Comparison of ENCODE assay signal across 12 cellular contexts in the genomic region with DNA sequence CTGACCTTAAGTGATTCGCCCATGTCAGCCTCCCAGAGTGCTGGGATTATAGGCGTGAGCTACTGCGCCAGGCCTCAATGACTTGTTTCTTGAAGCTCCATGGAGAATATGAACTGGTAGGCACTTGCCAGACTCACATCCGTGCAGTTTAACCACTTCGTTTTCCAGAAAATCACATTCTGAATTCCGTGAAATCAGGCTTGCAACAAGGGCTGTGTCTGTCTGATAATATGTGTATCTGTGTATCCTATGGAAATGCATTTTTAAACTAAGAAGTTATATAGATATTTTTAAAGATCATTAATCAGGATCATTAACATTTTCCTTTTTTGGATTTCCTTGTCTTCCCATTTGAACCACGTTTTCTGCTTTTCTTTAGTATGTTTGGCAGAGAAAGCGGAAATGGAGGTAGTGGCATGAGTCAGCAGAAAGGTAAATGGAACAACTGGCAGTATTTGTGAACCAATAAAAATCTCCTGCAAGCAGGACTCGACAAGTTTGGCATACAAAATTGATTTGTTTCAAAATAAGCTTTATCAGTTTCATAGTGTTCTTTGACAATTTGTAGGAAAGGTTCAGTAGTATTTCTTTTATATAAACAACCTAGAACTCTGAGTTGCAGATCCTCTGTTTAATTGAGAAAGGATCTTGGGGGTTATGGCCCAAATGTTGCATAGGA. TPM values are rescaled to one million over a fixed set of nuclear protein-coding genes. Genes with fewer than 3 reads are reported as not detected.
A peak's percentile ranks its signal among the peaks of the same experiment; 100 is the strongest.
DNase-seq lines count a peak whose midpoint lies in the region; ATAC-seq, FAIRE-seq and TF ChIP-seq lines count a peak whose summit lies in the region.
"Had no signal": no experiment of that assay in that cellular context is flagged by ENCODE, and none has a peak within 500 bp of the region (broad histone marks: within the 10 kb centered on the region; RNA-seq: fewer than 3 reads in every experiment).

No MANE protein-coding gene starts in this region.

- H4K20me1 ChIP-seq in astrocyte (ENCODE audit: insufficient read depth, low read length): peaks cover 19% of the 10 kb centered on the region

- H3K27me3 Mint-ChIP-seq in astrocyte (ENCODE audit: low read depth, unreplicated experiment): no peaks in the 10 kb centered on the region
- H3K27me3 Mint-ChIP-seq in natural killer cell treated with Interleukin-12 subunit alpha and Interleukin-12 subunit beta and Interleukin-15 and Interleukin-18, amount 100 ng/mL, for 72 hours: no peaks in the 10 kb centered on the region
- H3K27me3 Mint-ChIP-seq: CD4-positive, alpha-beta T cell; memory B cell had no signal

- H3K4me1 ChIP-seq in HUES6 (ENCODE audit: control insufficient read depth, insufficient read depth, low read length): peaks cover 59% of the 10 kb centered on the region
- peaks cover 26% of the 10 kb centered on the region for H3K4me1 ChIP-seq in astrocyte (ENCODE audit: insufficient read depth, low read length)
- H3K4me1 ChIP-seq in mesenchymal stem cell (ENCODE audit: control insufficient read depth, insufficient read depth, low read depth, low read length): peaks cover 20% of the 10 kb centered on the region

- H3K36me3 ChIP-seq in HUES6 (ENCODE audit: control insufficient read depth, insufficient read depth, low read length) (peaks cover 9% of the 10 kb centered on the region), astrocyte (ENCODE audit: insufficient read depth, low read length) (peaks cover 6% of the 10 kb centered on the region), mesenchymal stem cell (ENCODE audit: control insufficient read depth in 1 of 2, insufficient read depth in 2 of 2, low read depth in 1 of 2, low read length in 2 of 2) (peaks cover 13 to 25% of the 10 kb centered on the region in 2 experiments)

- H4K91ac ChIP-seq in mesenchymal stem cell (ENCODE audit: low read length): no peak overlapping the region

- H2BK15ac ChIP-seq in mesenchymal stem cell (ENCODE audit: low read depth, poor library complexity, severe bottlenecking): no peak overlapping the region

- H3K79me2 ChIP-seq in astrocyte (ENCODE audit: insufficient read depth, low read length): peaks cover 89% of the 10 kb centered on the region

- H3K27ac Mint-ChIP-seq in astrocyte (ENCODE audit: unreplicated experiment): peak overlapping the region; percentile 4
- H3K27ac Mint-ChIP-seq in natural killer cell treated with Interleukin-12 subunit alpha and Interleukin-12 subunit beta and Interleukin-15 and Interleukin-18, amount 100 ng/mL, for 72 hours: no peak overlapping the region
- H3K27ac Mint-ChIP-seq: CD4-positive, alpha-beta T cell; memory B cell had no signal

- H3K4me3 Mint-ChIP-seq in astrocyte (ENCODE audit: unreplicated experiment): no peak overlapping the region
- H3K4me3 Mint-ChIP-seq in natural killer cell treated with Interleukin-12 subunit alpha and Interleukin-12 subunit beta and Interleukin-15 and Interleukin-18, amount 100 ng/mL, for 72 hours: no peak overlapping the region
- H3K4me3 Mint-ChIP-seq: activated T-cell treated with anti-CD3 and anti-CD28 coated beads, Interleukin-2, amount 50 U/mL, for 4 hours; CD4-positive, alpha-beta T cell; memory B cell had no signal

- no peak overlapping the region for H2BK5ac ChIP-seq in mesenchymal stem cell (ENCODE audit: low read depth, low read length, poor library complexity, severe bottlenecking)

- no peak overlapping the region for H3K14ac ChIP-seq in mesenchymal stem cell (ENCODE audit: low read length in 2 of 2)

- peaks cover 3% of the 10 kb centered on the region for H3K79me1 ChIP-seq in mesenchymal stem cell (replicated peaks; ENCODE audit: low read length, poor library complexity, severe bottlenecking)

- H3K4me3 ChIP-seq in HUES6 (ENCODE audit: low read depth, low read length): no peak overlapping the region
- no peak overlapping the region for H3K4me3 ChIP-seq in astrocyte (ENCODE audit: insufficient read depth, low read depth, low read length)
- no peak overlapping the region for H3K4me3 ChIP-seq in mesenchymal stem cell (ENCODE audit: insufficient read depth in 1 of 2, low read depth in 1 of 2, low read length in 2 of 2)

- no peak overlapping the region for H2AFZ ChIP-seq in astrocyte (ENCODE audit: low read depth, low read length)
- H2AFZ ChIP-seq in mesenchymal stem cell (ENCODE audit: low read depth, low read length): no peak overlapping the region

- FAIRE-seq in astrocyte (lab: Jason Lieb, UNC): no peak
- no peak for FAIRE-seq in GM12892 (lab: Jason Lieb, UNC)

- peak overlapping the region in 1 of 2 experiments; percentile 75 for H2BK12ac ChIP-seq in mesenchymal stem cell (ENCODE audit: low read length in 2 of 2)

- DNase-seq in CD1c-positive myeloid dendritic cell (ENCODE audit: extremely low spot score) (peak; percentile 43), astrocyte (ENCODE audit: low read depth) (no peak), mesenchymal stem cell (no peak), germinal center (ENCODE audit: low spot score) (no peak), GM12892 (ENCODE audit: insufficient read length) (no peak)
- DNase-seq in natural killer cell treated with Interleukin-12 subunit alpha and Interleukin-12 subunit beta and Interleukin-15 and Interleukin-18, amount 100 ng/mL, for 72 hours (ENCODE audit: low spot score): no peak
- DNase-seq: activated T-cell treated with anti-CD3 and anti-CD28 coated beads, Interleukin-2, amount 50 U/mL, for 4 hours; CD4-positive, alpha-beta T cell; NCI-H69 had no signal

- H3K27me3 ChIP-seq in HUES6 (ENCODE audit: control insufficient read depth, insufficient read depth, low read length) (no peaks in the 10 kb centered on the region), astrocyte (ENCODE audit: insufficient read depth, low read length) (no peaks in the 10 kb centered on the region), mesenchymal stem cell (ENCODE audit: control insufficient read depth in 1 of 2, insufficient read depth in 1 of 2, low read length in 2 of 2) (no peaks in the 10 kb centered on the region)

- H2AK5ac ChIP-seq in mesenchymal stem cell (ENCODE audit: low read length, severe bottlenecking): peak overlapping the region; percentile 68

- H3K4me2 ChIP-seq in astrocyte (ENCODE audit: low read length) (no peak overlapping the region), mesenchymal stem cell (ENCODE audit: low read length, poor library complexity, severe bottlenecking) (no peak overlapping the region)

- no peak overlapping the region for H2BK120ac ChIP-seq in mesenchymal stem cell (ENCODE audit: low read depth, low read length)

- H3K4ac ChIP-seq in mesenchymal stem cell (ENCODE audit: low read depth in 1 of 2, low read length in 2 of 2): peak overlapping the region in 1 of 2 experiments; percentile 34

- peak overlapping the region; percentile 14 for H3K9ac ChIP-seq in HUES6 (ENCODE audit: low read length)
- H3K9ac ChIP-seq in astrocyte (ENCODE audit: low read length): no peak overlapping the region
- H3K9ac ChIP-seq in mesenchymal stem cell (ENCODE audit: low read length): no peak overlapping the region

- H4K8ac ChIP-seq in mesenchymal stem cell (ENCODE audit: low read length): no peak overlapping the region

- H3K27ac ChIP-seq in HUES6 (ENCODE audit: low read depth, low read length): peak overlapping the region; percentile 50
- H3K27ac ChIP-seq in astrocyte (ENCODE audit: low read depth, low read length): peak overlapping the region; percentile 22
- H3K27ac ChIP-seq in mesenchymal stem cell (ENCODE audit: low read length, poor library complexity, severe bottlenecking): peak overlapping the region; percentile 74

- no peak for ATAC-seq in GM18870 (IDR thresholded peaks at IDR 0.05; ENCODE audit: unreplicated experiment)
- no peak for ATAC-seq in natural killer cell treated with Interleukin-12 subunit alpha and Interleukin-12 subunit beta and Interleukin-15 and Interleukin-18, amount 100 ng/mL, for 72 hours
- ATAC-seq: activated T-cell treated with anti-CD3 and anti-CD28 coated beads, Interleukin-2, amount 50 U/mL, for 4 hours had no signal

- peaks cover 34% of the 10 kb centered on the region for H3K4me1 Mint-ChIP-seq in astrocyte (ENCODE audit: low read depth, unreplicated experiment)
- peaks cover 40% of the 10 kb centered on the region in 2 donors for H3K4me1 Mint-ChIP-seq in natural killer cell treated with Interleukin-12 subunit alpha and Interleukin-12 subunit beta and Interleukin-15 and Interleukin-18, amount 100 ng/mL, for 72 hours (ENCODE audit: low read depth in 2 of 2)

- no peaks in the 10 kb centered on the region for H3K9me3 Mint-ChIP-seq in astrocyte (ENCODE audit: unreplicated experiment)
- H3K9me3 Mint-ChIP-seq in natural killer cell treated with Interleukin-12 subunit alpha and Interleukin-12 subunit beta and Interleukin-15 and Interleukin-18, amount 100 ng/mL, for 72 hours: no peaks in the 10 kb centered on the region
- H3K9me3 Mint-ChIP-seq: activated T-cell treated with anti-CD3 and anti-CD28 coated beads, Interleukin-2, amount 50 U/mL, for 4 hours; CD4-positive, alpha-beta T cell; memory B cell had no signal

- no peak overlapping the region for H3K23ac ChIP-seq in mesenchymal stem cell (ENCODE audit: low read length in 2 of 2)

- no peak for TF ChIP-seq POLR2A in GM12892 (IDR thresholded peaks at IDR 0.05; ENCODE audit: low read depth, low read length)

- H3K9me3 ChIP-seq in HUES6 (ENCODE audit: control insufficient read depth, insufficient read depth, low read depth, low read length): no peaks in the 10 kb centered on the region
- H3K9me3 ChIP-seq in astrocyte (ENCODE audit: insufficient read depth, low read depth, low read length): no peaks in the 10 kb centered on the region
- no peaks in the 10 kb centered on the region for H3K9me3 ChIP-seq in mesenchymal stem cell (ENCODE audit: control insufficient read depth, low read length)

- WGBS in mesenchymal stem cell: 86% methylated on average over 8 of the region's 9 CpGs

- no peak for TF ChIP-seq CTCF in astrocyte (IDR thresholded peaks at IDR 0.05; ENCODE audit: insufficient read depth, low read depth, low read length)

- no peak overlapping the region for H3K18ac ChIP-seq in mesenchymal stem cell (ENCODE audit: low read depth in 1 of 2, low read length in 2 of 2)

- H3K36me3 Mint-ChIP-seq in astrocyte (ENCODE audit: low read depth, unreplicated experiment): peaks cover 8% of the 10 kb centered on the region
- H3K36me3 Mint-ChIP-seq in natural killer cell treated with Interleukin-12 subunit alpha and Interleukin-12 subunit beta and Interleukin-15 and Interleukin-18, amount 100 ng/mL, for 72 hours: no peaks in the 10 kb centered on the region

RNA-seq across cellular contexts. Expression of a gene that starts 33.0 kb away (rescaled TPM):
- total RNA-seq in astrocyte: 105 and 107 TPM in 2 replicates
- polyA plus RNA-seq in mesenchymal stem cell (2013, experiment 1 of 2): 51.6 TPM
- 51.4 TPM for polyA plus RNA-seq in mesenchymal stem cell (2013, experiment 2 of 2)
- total RNA-seq in natural killer cell treated with Interleukin-12 subunit alpha and Interleukin-12 subunit beta and Interleukin-15 and Interleukin-18, amount 100 ng/mL, for 72 hours: 100 to 1,000 TPM; 111 to 156 TPM
- polyA plus RNA-seq in GM12892 (2012; ENCODE audit: missing spikeins): 83.1 TPM

Comparison
In these comparisons a context has a peak if more than half of its experiments do, and no peak if none do; other contexts are left out.
1. H3K27ac ChIP-seq: peak in every context shown above with its lines; median percentile 74 in mesenchymal stem cell; 50 in HUES6; 22 in astrocyte.